26 cellular contexts compared by ENCODE assay signal in the genomic region with DNA sequence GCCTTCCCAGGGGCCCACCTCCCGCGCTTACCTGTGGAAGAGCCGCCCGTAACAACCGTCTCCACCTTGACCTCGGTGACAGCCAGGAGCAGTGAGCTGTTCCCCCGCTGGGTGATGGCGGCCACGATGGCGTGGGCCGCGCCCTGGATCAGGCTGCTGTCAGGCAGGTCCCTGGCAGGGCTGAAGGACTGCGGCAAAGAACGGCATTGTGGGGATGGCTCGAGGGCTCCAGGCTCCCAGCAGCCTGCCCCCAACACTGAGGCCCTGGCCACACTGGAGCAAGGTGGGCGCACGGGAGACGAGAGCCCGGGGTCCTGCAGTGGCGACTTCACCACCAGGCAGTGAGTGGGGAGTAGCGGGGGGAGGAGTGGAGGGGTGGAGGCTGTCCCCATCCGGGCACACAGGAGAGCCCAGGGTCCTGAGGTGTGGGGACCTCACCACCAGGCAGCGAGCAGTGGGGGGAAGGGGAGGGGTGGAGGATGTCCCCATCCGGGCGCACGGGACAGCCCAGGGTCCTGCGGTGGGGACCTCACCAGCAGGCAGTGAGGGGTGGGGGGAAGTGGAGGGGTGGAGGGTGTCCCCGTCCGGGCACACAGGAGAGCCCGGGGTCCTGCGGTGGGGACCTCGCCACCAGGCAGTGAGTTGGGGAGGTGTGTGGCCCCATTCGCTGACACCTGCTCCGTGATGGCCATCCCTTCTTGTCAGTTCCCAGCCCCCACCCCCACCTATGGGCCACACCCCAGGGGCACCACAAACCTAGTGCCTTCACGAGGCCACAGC. TPM values are rescaled to one million over a fixed set of nuclear protein-coding genes. Genes with fewer than 3 reads are reported as not detected.
DNase-seq lines count a peak whose midpoint lies in the region; ATAC-seq, FAIRE-seq and TF ChIP-seq lines count a peak whose summit lies in the region.
"Had no signal": no experiment of that assay in that cellular context is flagged by ENCODE, and none has a peak within 500 bp of the region (broad histone marks: within the 10 kb centered on the region; RNA-seq: fewer than 3 reads in every experiment).

No MANE protein-coding gene starts in this region.

- H3K4ac ChIP-seq in IMR-90 (ENCODE audit: low read depth, low read length) = no peak overlapping the region

- no peak overlapping the region for H2BK20ac ChIP-seq in IMR-90 (ENCODE audit: low read depth, low read length)

- H4K91ac ChIP-seq in IMR-90 (ENCODE audit: insufficient read depth, low read depth, low read length) = no peak overlapping the region

- H4K5ac ChIP-seq in IMR-90 (ENCODE audit: low read depth, low read length) = no peak overlapping the region

- H4K8ac ChIP-seq in IMR-90 (ENCODE audit: low read depth in 2 of 2, low read length in 2 of 2) = no peak overlapping the region

- H3K4me3 ChIP-seq in IMR-90 (ENCODE audit: insufficient read depth, low read depth, low read length) = no peak overlapping the region
- no peak overlapping the region for H3K4me3 ChIP-seq in kidney (ENCODE audit: low read length in 2 of 2)
- H3K4me3 ChIP-seq in transverse colon = no peak overlapping the region
- H3K4me3 ChIP-seq: breast epithelium, psoas muscle, tibial nerve had no signal

- H3K14ac ChIP-seq in IMR-90 (replicated peaks; ENCODE audit: low read depth, low read length) = no peak overlapping the region

- CTCF ChIA-PET in IMR-90 (lab: Yijun Ruan, JAX) = no interaction called here

- H3K56ac ChIP-seq in IMR-90 (ENCODE audit: extremely low read depth, insufficient read depth, low read length) = no peak overlapping the region

- peak overlapping the region; percentile 72 for H2AK9ac ChIP-seq in IMR-90 (replicated peaks; ENCODE audit: low read depth, low read length, poor library complexity)

- H2BK15ac ChIP-seq in IMR-90 (ENCODE audit: low read depth, low read length) = no peak overlapping the region

- TF ChIP-seq EP300 in transverse colon (IDR thresholded peaks at IDR 0.05; ENCODE audit: low read depth) = no peak

- 89% methylated on average over 19 of the region's 35 CpGs; no CpG with 5 or more reads in 1 of the 2 experiments for WGBS in IMR-90 (ENCODE audit: extremely low coverage in 2 of 2, insufficient read length in 1 of 2), 2 experiments
- WGBS in transverse colon (ENCODE audit: low coverage in 1 of 2), 2 donors = 95 to 96% methylated on average over 5 to 35 of the region's 35 CpGs

- TF ChIP-seq RAD21 in IMR-90 (IDR thresholded peaks at IDR 0.05; ENCODE audit: low read length) = no peak

- no peak overlapping the region for H2BK120ac ChIP-seq in IMR-90 (ENCODE audit: low read depth, low read length)

- H3K27ac ChIP-seq in IMR-90 (ENCODE audit: insufficient read depth, low read length) (no peak overlapping the region), kidney (ENCODE audit: low read depth in 2 of 2, low read length in 2 of 2) (no peak overlapping the region), transverse colon (no peak overlapping the region)
- H3K27ac ChIP-seq: breast epithelium, neutrophil, psoas muscle, tibial nerve had no signal

- FAIRE-seq in kidney (lab: Jason Lieb, UNC) = no peak

- TF ChIP-seq CTCF in IMR-90 (conservative IDR thresholded peaks at IDR 0.05; ENCODE audit: low read depth, low read length) (no peak), kidney (IDR thresholded peaks at IDR 0.05; ENCODE audit: borderline replicate concordance, extremely low read depth, insufficient read depth) (no peak), transverse colon (IDR thresholded peaks at IDR 0.05) (no peak)

- H2BK5ac ChIP-seq in IMR-90 (ENCODE audit: low read depth, low read length, poor library complexity, severe bottlenecking) = no peak overlapping the region

- H3K9ac ChIP-seq in IMR-90 (ENCODE audit: low read depth, low read length) (no peak overlapping the region), kidney (ENCODE audit: low read length in 2 of 2) (no peak overlapping the region)

- H2AK5ac ChIP-seq in IMR-90 (ENCODE audit: low read depth, low read length) = no peak overlapping the region

- dilution Hi-C loops in IMR-90 (cut with HindIII; ENCODE audit: low sequenced_read_pairs, unreplicated experiment) = no loop called here

- H3K27me3 ChIP-seq in IMR-90 (ENCODE audit: control insufficient read depth, insufficient read depth, low read length) = no peaks in the 10 kb centered on the region
- no peaks in the 10 kb centered on the region for H3K27me3 ChIP-seq in transverse colon
- H3K27me3 ChIP-seq: breast epithelium, neutrophil, tibial nerve had no signal

- no peak overlapping the region for H3K23ac ChIP-seq in IMR-90 (ENCODE audit: low read depth, low read length)

- H2AFZ ChIP-seq in IMR-90 (replicated peaks; ENCODE audit: low read length, poor library complexity) = no peak overlapping the region

- peak; percentile 1 for DNase-seq in stimulated activated CD4-positive, alpha-beta T cell treated with anti-CD3 and anti-CD28 coated beads, Interleukin-1b, Interleukin-23, amount 100 ng/mL, for 48 hours
- DNase-seq in stimulated activated CD4-positive, alpha-beta T cell treated with anti-CD3 and anti-CD28 coated beads, Interleukin-2, amount 100 ng/mL, for 24 hours = no peak
- DNase-seq in IMR-90 (no peak), kidney (peak; percentile 62), transverse colon (peak; percentile 4), kidney tubule cell (ENCODE audit: low spot score) (no peak)
- DNase-seq: anterior cingulate cortex, DMS53, immature natural killer cell, midbrain, naive B cell, NCI-H2107, NCI-H345, NCI-H69, PC-3, SHP77 treated with DMSO at 0.1 percent for 48 hours had no signal

- in situ Hi-C loops in IMR-90 (cut with MboI; ENCODE audit: low sequenced_read_pairs) (no loop called here), transverse colon (cut with MboI; ENCODE audit: low pct_ligation_motif_present in 1 of 4, low pct_unique_long_range_greater_than_20kb in 1 of 4, low sequenced_read_pairs in 3 of 4) (no loop called here)

- H3K9me3 ChIP-seq in IMR-90 (ENCODE audit: control insufficient read depth, insufficient read depth, low read length) (peaks cover 14% of the 10 kb centered on the region), kidney (ENCODE audit: control insufficient read depth in 1 of 2, low read length in 2 of 2) (peaks cover 3 to 14% of the 10 kb centered on the region in 2 donors), transverse colon (peaks cover 0 to 9% of the 10 kb centered on the region in 2 donors)
- H3K9me3 ChIP-seq: neutrophil had no signal

- ATAC-seq in IMR-90 (ENCODE audit: low read depth) (no peak), HG03521 (IDR thresholded peaks at IDR 0.05; ENCODE audit: unreplicated experiment) (no peak)
- ATAC-seq: activated CD4-positive, alpha-beta T cell treated with anti-CD3 and anti-CD28 coated beads for 36 hours; activated naive CD4-positive, alpha-beta T cell treated with anti-CD3 and anti-CD28 coated beads, Interleukin-2, amount 50 U/mL, for 72 hours; activated T-helper 17 cell treated with anti-CD3 and anti-CD28 coated beads, Interleukin-2, amount 50 U/mL, for 72 hours; PC-3; psoas muscle had no signal

- BruUV-seq in IMR-90 (replicated peaks; lab: Mats Ljungman, UMichigan) = no TSS peak

- intact Hi-C loops in IMR-90 (cut with micrococcal nuclease) = no loop called here
- intact Hi-C loops in kidney (cut with DNase I) = no loop called here
- intact Hi-C loops in transverse colon (cut with DNase I; ENCODE audit: low total_unique reads) = no loop called here

- H3K4me2 ChIP-seq in IMR-90 (ENCODE audit: low read depth, low read length) = no peak overlapping the region

- H3K4me1 ChIP-seq in IMR-90 (ENCODE audit: control insufficient read depth, insufficient read depth, low read length) (no peaks in the 10 kb centered on the region), kidney (ENCODE audit: control insufficient read depth in 1 of 2, insufficient read depth in 1 of 2, low read depth in 1 of 2, low read length in 2 of 2) (no peaks in the 10 kb centered on the region), transverse colon (no peaks in the 10 kb centered on the region)
- H3K4me1 ChIP-seq: breast epithelium, Caco-2, psoas muscle, tibial nerve had no signal

- POLR2A ChIA-PET in IMR-90 (lab: Charles Lee; ENCODE audit: unreplicated experiment) = no interaction called here

- H3K36me3 ChIP-seq in IMR-90 (ENCODE audit: control insufficient read depth, insufficient read depth, low read length) (no peaks in the 10 kb centered on the region), kidney (ENCODE audit: control insufficient read depth in 1 of 2, insufficient read depth in 2 of 2, low read length in 2 of 2) (no peaks in the 10 kb centered on the region), transverse colon (no peaks in the 10 kb centered on the region)
- H3K36me3 ChIP-seq: breast epithelium, neutrophil had no signal

- no peak overlapping the region for H3K18ac ChIP-seq in IMR-90 (ENCODE audit: low read depth, low read length)

- no peaks in the 10 kb centered on the region for H3K9me1 ChIP-seq in IMR-90 (ENCODE audit: insufficient read depth, low read length)

- no peak for TF ChIP-seq POLR2A in IMR-90 (IDR thresholded peaks at IDR 0.05; ENCODE audit: low read depth, low read length)
- no peak for TF ChIP-seq POLR2A in transverse colon (IDR thresholded peaks at IDR 0.05)

- no peaks in the 10 kb centered on the region for H4K20me1 ChIP-seq in IMR-90 (ENCODE audit: insufficient read depth, low read length)

- no peaks in the 10 kb centered on the region for H3K79me1 ChIP-seq in IMR-90 (ENCODE audit: low read depth in 1 of 2, low read length in 2 of 2)

TF ChIP-seq in IMR-90, 13 proteins besides CTCF, POLR2A, EP300 and RAD21 (continues in another document):
- TF ChIP-seq NFE2L2 (IDR thresholded peaks at IDR 0.05; ENCODE audit: low read depth, low read length) = no peak
- TF ChIP-seq RFX5 (IDR thresholded peaks at IDR 0.05; ENCODE audit: low read depth, low read length) = no peak
- TF ChIP-seq MXI1 (IDR thresholded peaks at IDR 0.05; ENCODE audit: borderline replicate concordance, low read depth, low read length) = no peak
- no peak for TF ChIP-seq CHD1 (IDR thresholded peaks at IDR 0.05; ENCODE audit: low read depth, low read length)

RNA-seq across cellular contexts. Expression of a gene that starts 24.9 kb away (rescaled TPM):
- total RNA-seq in IMR-90 (2012; rRNA removed) = 0.18 and 0.28 TPM in 2 replicates
- polyA plus RNA-seq in IMR-90 (2012; rRNA removed) = 0.20 and 0.58 TPM in 2 replicates
- 0.25 and 0.58 TPM in 2 replicates for polyA plus RNA-seq in IMR-90 (2012; cell fraction: cytosol; rRNA removed)
- polyA plus RNA-seq in IMR-90 (2012; cell fraction: nucleus; rRNA removed; ENCODE audit: low replicate concordance) = 3.9 and 5.8 TPM in 2 replicates
- 26.1 TPM for total RNA-seq in kidney
- 6.3 TPM for polyA plus RNA-seq in kidney (ENCODE audit: insufficient read depth, low read depth, low replicate concordance)
- total RNA-seq in transverse colon = 10 to 100 TPM in 1 of 4 donors, 1 to 10 TPM in 3; 5.4 to 29.9 (median 6.6) TPM
- polyA plus RNA-seq: CD14-positive monocyte had no signal

RNA-seq across cellular contexts. Expression of a gene that starts 37.5 kb away (rescaled TPM):
- total RNA-seq in IMR-90 (2012; rRNA removed) (5.6 and 6.4 TPM in 2 replicates), kidney (48.6 TPM), transverse colon (10 to 100 TPM; 17.0 to 53.9 (median 32.6) TPM)
- polyA plus RNA-seq in IMR-90 (2012; rRNA removed) (9.3 and 11.8 TPM in 2 replicates), kidney (ENCODE audit: insufficient read depth, low read depth, low replicate concordance) (59.1 TPM)
- 25.5 TPM in 2 replicates for polyA plus RNA-seq in IMR-90 (2012; cell fraction: cytosol; rRNA removed)
- polyA plus RNA-seq in IMR-90 (2012; cell fraction: nucleus; rRNA removed; ENCODE audit: low replicate concordance) = 12.8 and 30.0 TPM in 2 replicates

Comparison
In these comparisons a context has a peak if more than half of its experiments do, and no peak if none do; other contexts are left out.
1. DNase-seq: peak in stimulated activated CD4-positive, alpha-beta T cell treated with anti-CD3 and anti-CD28 coated beads, Interleukin-1b, Interleukin-23, amount 100 ng/mL, for 48 hours (single experiment), kidney (single experiment) and transverse colon (single experiment); none in stimulated activated CD4-positive, alpha-beta T cell treated with anti-CD3 and anti-CD28 coated beads, Interleukin-2, amount 100 ng/mL, for 24 hours (0 of 2), IMR-90 (single experiment) and kidney tubule cell (single experiment).